ENCODE assay signal across 14 cellular contexts in genomic region chr5:137856916-137857862, GRCh38. TPM values are rescaled to one million over a fixed set of nuclear protein-coding genes. Genes with fewer than 3 reads are reported as not detected.
DNase-seq lines count a peak whose midpoint lies in the region; ATAC-seq, FAIRE-seq and TF ChIP-seq lines count a peak whose summit lies in the region.
"Had no signal": no experiment of that assay in that cellular context is flagged by ENCODE, and none has a peak within 500 bp of the region (broad histone marks: within the 10 kb centered on the region; RNA-seq: fewer than 3 reads in every experiment).

No MANE protein-coding gene starts in this region.

- H3K79me1 ChIP-seq in neuronal stem cell (ENCODE audit: low read depth, low read length): no peaks in the 10 kb centered on the region

- TF ChIP-seq POLR2A in heart left ventricle (IDR thresholded peaks at IDR 0.05) (no peak), spleen (IDR thresholded peaks at IDR 0.05) (no peak), sigmoid colon (IDR thresholded peaks at IDR 0.05) (no peak)

- WGBS in heart left ventricle, 4 donors: 50 to 65% (median 61%) methylated on average over 5 of the region's 5 CpGs
- 62 to 81% (median 76%) methylated on average over 5 of the region's 5 CpGs for WGBS in spleen, 5 donors
- 87 to 92% methylated on average over 5 of the region's 5 CpGs for WGBS in sigmoid colon, 2 donors
- 100% methylated on average over 1 of the region's 5 CpGs; no CpG with 5 or more reads in 1 of the 2 donors for WGBS in neuronal stem cell (ENCODE audit: extremely low coverage in 2 of 2, insufficient read length in 2 of 2, insufficient replicate concordance in 1 of 2), 2 donors

- H3K4me2 ChIP-seq in neuronal stem cell (ENCODE audit: insufficient read depth, low read length, poor library complexity, severe bottlenecking): no peak overlapping the region

- TF ChIP-seq CTCF in heart left ventricle (IDR thresholded peaks at IDR 0.05): no peak
- no peak for TF ChIP-seq CTCF in spleen (IDR thresholded peaks at IDR 0.05 in 8 of 11, conservative IDR thresholded peaks at IDR 0.05 in 3 of 11)
- no peak for TF ChIP-seq CTCF in sigmoid colon (IDR thresholded peaks at IDR 0.05)

- H3K23ac ChIP-seq in neuronal stem cell (ENCODE audit: low read depth, low read length, poor library complexity): no peak overlapping the region

- no peak overlapping the region for H2BK120ac ChIP-seq in neuronal stem cell (ENCODE audit: low read depth, low read length)

- H3K27me3 ChIP-seq in heart left ventricle (no peaks in the 10 kb centered on the region), spleen (replicated peaks in 1 of 7) (no peaks in the 10 kb centered on the region), sigmoid colon (no peaks in the 10 kb centered on the region), neuronal stem cell (ENCODE audit: control insufficient read depth in 3 of 3, insufficient read depth in 3 of 3, low read depth in 1 of 3, low read length in 3 of 3) (peaks cover 0 to 26% (median 0%) of the 10 kb centered on the region in 3 experiments)
- H3K27me3 ChIP-seq: foreskin keratinocyte had no signal

- peak; percentile 20 for FAIRE-seq in HTR-8/SVneo (lab: Jason Lieb, UNC)

- no peak overlapping the region for H3K4ac ChIP-seq in neuronal stem cell (ENCODE audit: low read length)

- no peak overlapping the region for H3K14ac ChIP-seq in neuronal stem cell (ENCODE audit: low read length)

- H2BK5ac ChIP-seq in neuronal stem cell (ENCODE audit: low read length): no peak overlapping the region

- no peak overlapping the region for H2AFZ ChIP-seq in neuronal stem cell (ENCODE audit: low read length)

- peak overlapping the region in 8 of 12 donors; percentile 28 to 49 (median 32) for H3K4me3 ChIP-seq in heart left ventricle
- peak overlapping the region in 2 of 8 donors; percentile 29 to 49 for H3K4me3 ChIP-seq in spleen
- H3K4me3 ChIP-seq in sigmoid colon: no peak overlapping the region
- no peak overlapping the region for H3K4me3 ChIP-seq in neuronal stem cell (ENCODE audit: low read length in 2 of 2)

- intact Hi-C loops in heart left ventricle (cut with DNase I) (no loop called here), spleen (cut with DNase I; ENCODE audit: low total_unique reads) (no loop called here), sigmoid colon (cut with DNase I) (no loop called here)

- H3K4me1 ChIP-seq in heart left ventricle (peaks cover 5 to 38% (median 20%) of the 10 kb centered on the region in 12 donors), spleen (peaks cover 8 to 46% (median 31%) of the 10 kb centered on the region in 6 donors), sigmoid colon (peaks cover 0 to 11% (median 4%) of the 10 kb centered on the region in 4 donors), neuronal stem cell (ENCODE audit: control insufficient read depth in 2 of 2, insufficient read depth in 1 of 2, low read depth in 1 of 2, low read length in 2 of 2) (peaks cover 0 to 1% of the 10 kb centered on the region in 2 donors)
- H3K4me1 ChIP-seq: foreskin keratinocyte had no signal

- no peak for TF ChIP-seq EP300 in sigmoid colon (IDR thresholded peaks at IDR 0.05)

- no peak overlapping the region for H2BK12ac ChIP-seq in neuronal stem cell (ENCODE audit: low read length)

- DNase-seq in HTR-8/SVneo (ENCODE audit: insufficient read length, low spot score): no peak
- no peak for DNase-seq in heart left ventricle
- no peak for DNase-seq in spleen
- DNase-seq in sigmoid colon: no peak
- no peak for DNase-seq in neuronal stem cell (ENCODE audit: low spot score)
- DNase-seq: activated CD4-positive, alpha-beta T cell treated with anti-CD3 and anti-CD28 coated beads for 48 hours; aorta; CD8-positive, alpha-beta memory T cell; effector CD4-positive, alpha-beta T cell; foreskin keratinocyte had no signal

- H3K9me3 ChIP-seq in heart left ventricle: peaks cover 0 to 6% (median 0%) of the 10 kb centered on the region in 12 donors
- peaks cover 0 to 6% (median 0%) of the 10 kb centered on the region in 8 donors for H3K9me3 ChIP-seq in spleen
- H3K9me3 ChIP-seq in sigmoid colon: no peaks in the 10 kb centered on the region
- peaks cover 0 to 2% of the 10 kb centered on the region in 2 donors for H3K9me3 ChIP-seq in neuronal stem cell (replicated peaks in 1 of 2; ENCODE audit: control insufficient read depth in 2 of 2, insufficient read depth in 1 of 2, low read depth in 1 of 2, low read length in 2 of 2)

- H2BK15ac ChIP-seq in neuronal stem cell (ENCODE audit: low read length): no peak overlapping the region

- no peak overlapping the region for H4K8ac ChIP-seq in neuronal stem cell (ENCODE audit: low read depth, low read length)

- H3K18ac ChIP-seq in neuronal stem cell (ENCODE audit: low read length): no peak overlapping the region

- no peak overlapping the region for H3K9ac ChIP-seq in neuronal stem cell (ENCODE audit: low read depth, low read length, poor library complexity)

- H2AK5ac ChIP-seq in neuronal stem cell (ENCODE audit: low read depth, low read length): no peak overlapping the region

- peak; percentile 42 for ATAC-seq in GM18873 (IDR thresholded peaks at IDR 0.05; ENCODE audit: low FRiP score, unreplicated experiment)
- peak; percentile 53 to 65 (median 57) for ATAC-seq in heart left ventricle
- ATAC-seq in GM21360 (IDR thresholded peaks at IDR 0.05; ENCODE audit: unreplicated experiment): no peak
- no peak for ATAC-seq in GM18517 (IDR thresholded peaks at IDR 0.05; ENCODE audit: unreplicated experiment)
- ATAC-seq: foreskin keratinocyte had no signal

- H3K36me3 ChIP-seq in heart left ventricle: peaks cover 0 to 4% (median 0%) of the 10 kb centered on the region in 9 donors
- no peaks in the 10 kb centered on the region for H3K36me3 ChIP-seq in spleen
- H3K36me3 ChIP-seq in sigmoid colon: no peaks in the 10 kb centered on the region
- no peaks in the 10 kb centered on the region for H3K36me3 ChIP-seq in neuronal stem cell (replicated peaks in 1 of 2; ENCODE audit: control insufficient read depth in 2 of 2, insufficient read depth in 2 of 2, low read length in 2 of 2)

- H4K91ac ChIP-seq in neuronal stem cell (ENCODE audit: low read depth, low read length, poor library complexity): no peak overlapping the region

- peak overlapping the region; percentile 36 to 79 (median 69) for H3K27ac ChIP-seq in heart left ventricle
- peak overlapping the region in 7 of 8 donors; percentile 56 to 78 (median 66) for H3K27ac ChIP-seq in spleen
- H3K27ac ChIP-seq in sigmoid colon: peak overlapping the region in 2 of 4 donors; percentile 11 to 33
- H3K27ac ChIP-seq in neuronal stem cell (replicated peaks; ENCODE audit: low read length): no peak overlapping the region
- H3K27ac ChIP-seq: foreskin keratinocyte had no signal

RNA-seq across cellular contexts. Expression of gene MYOT, which starts 10.5 kb away (rescaled TPM):
- total RNA-seq in heart left ventricle: 100 to 1,000 TPM in 2 of 9 donors, 10 to 100 TPM in 6, 1 to 10 TPM in 1; 6.2 to 374 (median 27.7) TPM
- 100 to 1,000 TPM in 1 of 2 donors, 1 to 10 TPM in 1; 9.7 to 276 TPM for polyA plus RNA-seq in heart left ventricle
- total RNA-seq in spleen: under 1 TPM in 4 of 7 donors, not detected in 3; 0.52 to 0.94 (median 0.68) TPM
- polyA plus RNA-seq in spleen: under 1 TPM; 0.27 to 0.90 (median 0.35) TPM
- total RNA-seq in sigmoid colon: 10 to 100 TPM; 20.7 to 40.0 (median 27.3) TPM
- polyA plus RNA-seq in sigmoid colon: 1 to 10 TPM; 3.2 to 6.6 (median 5.8) TPM
- polyA plus RNA-seq in neuronal stem cell (2013, experiment 1 of 2): not detected
- not detected for polyA plus RNA-seq in neuronal stem cell (2013, experiment 2 of 2)
- total RNA-seq: CD8-positive, alpha-beta memory T cell; pulmonary artery endothelial cell had no signal
- polyA plus RNA-seq: CD8-positive, alpha-beta memory T cell had no signal

RNA-seq across cellular contexts. Expression of gene PKD2L2, which starts 32.1 kb away (rescaled TPM):
- 1 to 10 TPM in 1 of 9 donors, under 1 TPM in 7, not detected in 1; 0.37 to 1.1 (median 0.52) TPM for total RNA-seq in heart left ventricle
- under 1 TPM in 1 of 2 donors, not detected in 1; 0.08 TPM for polyA plus RNA-seq in heart left ventricle
- total RNA-seq in spleen: 1 to 10 TPM in 2 of 7 donors, not detected in 5; 1.1 to 1.8 TPM
- polyA plus RNA-seq in spleen: under 1 TPM in 1 of 3 donors, not detected in 2; 0.09 TPM
- under 1 TPM in 1 of 4 donors, not detected in 3; 0.36 TPM for total RNA-seq in sigmoid colon
- polyA plus RNA-seq in sigmoid colon: under 1 TPM in 1 of 3 donors, not detected in 2; 0.07 TPM
- polyA plus RNA-seq in neuronal stem cell (2013, experiment 1 of 2): not detected
- not detected for polyA plus RNA-seq in neuronal stem cell (2013, experiment 2 of 2)
- total RNA-seq: aorta; CD8-positive, alpha-beta memory T cell; foreskin keratinocyte; pulmonary artery endothelial cell had no signal
- polyA plus RNA-seq: aorta had no signal

Comparison
In these comparisons a context has a peak if more than half of its experiments do, and no peak if none do; other contexts are left out.
1. ATAC-seq: peak in GM18873 (single experiment) and heart left ventricle (4 of 4); none in GM21360 (single experiment) and GM18517 (single experiment).
2. H3K4me3 ChIP-seq: peak in heart left ventricle (8 of 12); none in sigmoid colon (0 of 4) and neuronal stem cell (0 of 2).